ENCODE assay signal across 1 cellular context in genomic region chr17:30910151-30910550, GRCh38. TPM values are rescaled to one million over a fixed set of nuclear protein-coding genes. Genes with fewer than 3 reads are reported as not detected.
"Had no signal": no experiment of that assay in that cellular context is flagged by ENCODE, and none has a peak within 500 bp of the region (broad histone marks: within the 10 kb centered on the region; RNA-seq: fewer than 3 reads in every experiment).

No MANE protein-coding gene starts in this region.

RNA-seq across cellular contexts. Expression of gene ADAP2, which starts 11.6 kb away (rescaled TPM):
- total RNA-seq: GM23248 had no signal
